Comparison of ENCODE assay signal across 24 cellular contexts in the genomic region with DNA sequence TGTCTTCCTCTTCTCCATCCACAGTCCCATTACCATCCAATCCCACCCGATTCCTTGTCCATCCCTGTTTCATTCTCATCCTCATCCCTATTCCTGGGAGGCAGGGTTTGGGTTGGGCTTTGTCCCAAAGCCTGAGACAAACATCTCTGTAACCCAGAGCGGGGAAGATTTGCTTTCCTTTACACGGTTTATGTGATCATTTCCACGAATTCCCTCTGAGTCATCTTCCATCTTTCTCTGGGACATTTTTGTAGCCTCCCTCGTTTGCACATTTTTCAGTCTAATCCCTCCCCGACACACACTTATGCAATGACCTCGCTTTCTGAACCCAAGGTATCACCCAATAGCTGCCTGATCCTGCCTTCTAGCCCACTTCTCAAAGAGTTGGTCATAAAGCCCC. TPM values are rescaled to one million over a fixed set of nuclear protein-coding genes. Genes with fewer than 3 reads are reported as not detected.
DNase-seq lines count a peak whose midpoint lies in the region; ATAC-seq and TF ChIP-seq lines count a peak whose summit lies in the region.
"Had no signal": no experiment of that assay in that cellular context is flagged by ENCODE, and none has a peak within 500 bp of the region (broad histone marks: within the 10 kb centered on the region; RNA-seq: fewer than 3 reads in every experiment).

No MANE protein-coding gene starts in this region.

- POLR2A ChIA-PET in AG04450 (lab: Yijun Ruan, JAX): no interaction called here

- H3K4me3 ChIP-seq in AG04450 (ENCODE audit: low read depth, low read length) (no peak overlapping the region), brain microvascular endothelial cell (ENCODE audit: low read depth, low read length) (no peak overlapping the region)

- no peaks in the 10 kb centered on the region for H3K9me3 ChIP-seq in AG04450 (ENCODE audit: control insufficient read depth, insufficient read depth, low read length)

- peaks cover 31% of the 10 kb centered on the region for H3K27me3 Mint-ChIP-seq in HFFc6 (ENCODE audit: insufficient read depth)
- peaks cover 25 to 38% of the 10 kb centered on the region in 2 donors for H3K27me3 Mint-ChIP-seq in stimulated activated naive B cell treated with anti-CD40 and anti-IgM and Interleukin-4, amounts not matched to agents 10 μg/mL and 1 μg/mL and 100 μg/mL, for 72 hours

- in situ Hi-C loops in brain microvascular endothelial cell (cut with HindIII; ENCODE audit: low pct_ligation_motif_present, low sequenced_read_pairs): no loop called here

- CTCF ChIA-PET in AG04450 (lab: Charles Lee): interaction anchor here (1.0 kb wide), 1 partner anchor 27 kb away, joined by 3 read pairs; no protein-coding TSS in a partner anchor

- ATAC-seq in HG02973 (IDR thresholded peaks at IDR 0.05; ENCODE audit: unreplicated experiment): no peak
- ATAC-seq in stimulated activated naive B cell treated with anti-CD40 and anti-IgM and Interleukin-4, amounts not matched to agents 10 μg/mL and 1 μg/mL and 100 μg/mL, for 72 hours (replicated peaks): no peak
- ATAC-seq: foreskin keratinocyte, left lobe of liver, sciatic nerve had no signal

- peak; percentile 42 for DNase-seq in AG04450 (ENCODE audit: low read depth, low spot score)
- peak; percentile 27 for DNase-seq in HFFc6
- peak; percentile 12 for DNase-seq in brain microvascular endothelial cell
- peak; percentile 78 for DNase-seq in iris pigment epithelial cell (ENCODE audit: low read depth)
- no peak for DNase-seq in DMS79 (lab: John Stamatoyannopoulos, UW)
- no peak for DNase-seq in NCI-H1930 (lab: John Stamatoyannopoulos, UW)
- no peak for DNase-seq in stimulated activated naive B cell treated with anti-CD40 and anti-IgM and Interleukin-4, amounts not matched to agents 10 μg/mL and 1 μg/mL and 100 μg/mL, for 72 hours
- DNase-seq: activated CD4-positive, alpha-beta memory T cell treated with anti-CD3 and anti-CD28 coated beads, Interleukin-2, amount 10 ng/mL, durations not matched to agents 7 days and 5 days; caudate nucleus; effector CD8-positive, alpha-beta T cell; foreskin keratinocyte; GF-D8; Karpas-422; NCI-H1436 treated with DMSO at 0.1 percent for 48 hours; NCI-H2227 treated with DMSO at 0.1 percent for 48 hours; NK-92 treated with Interleukin-12 subunit alpha and Interleukin-12 subunit beta, amount 100 ng/mL, for 24 hours had no signal

- H3K27me3 ChIP-seq in AG04450 (ENCODE audit: control insufficient read depth, insufficient read depth, low read length): peaks cover 26% of the 10 kb centered on the region
- peaks cover 3% of the 10 kb centered on the region for H3K27me3 ChIP-seq in brain microvascular endothelial cell (replicated peaks)

- no peak overlapping the region for H3K4me3 Mint-ChIP-seq in HFFc6
- H3K4me3 Mint-ChIP-seq in stimulated activated naive B cell treated with anti-CD40 and anti-IgM and Interleukin-4, amounts not matched to agents 10 μg/mL and 1 μg/mL and 100 μg/mL, for 72 hours: no peak overlapping the region
- H3K4me3 Mint-ChIP-seq: activated CD4-positive, alpha-beta memory T cell treated with anti-CD3 and anti-CD28 coated beads, Interleukin-2, amount 10 ng/mL, durations not matched to agents 7 days and 5 days had no signal

- H3K36me3 ChIP-seq in brain microvascular endothelial cell (replicated peaks): no peaks in the 10 kb centered on the region

- TF ChIP-seq CTCF in AG04450 (IDR thresholded peaks at IDR 0.05; ENCODE audit: low read depth, low read length) (no peak), HFFc6 (IDR thresholded peaks at IDR 0.05) (no peak), brain microvascular endothelial cell (IDR thresholded peaks at IDR 0.05; ENCODE audit: low read depth, low read length, missing control alignments) (no peak)

- no peaks in the 10 kb centered on the region for H3K36me3 Mint-ChIP-seq in HFFc6 (ENCODE audit: low read depth)
- H3K36me3 Mint-ChIP-seq in stimulated activated naive B cell treated with anti-CD40 and anti-IgM and Interleukin-4, amounts not matched to agents 10 μg/mL and 1 μg/mL and 100 μg/mL, for 72 hours: no peaks in the 10 kb centered on the region

- peak overlapping the region; percentile 53 for H3K27ac Mint-ChIP-seq in HFFc6
- no peak overlapping the region for H3K27ac Mint-ChIP-seq in stimulated activated naive B cell treated with anti-CD40 and anti-IgM and Interleukin-4, amounts not matched to agents 10 μg/mL and 1 μg/mL and 100 μg/mL, for 72 hours
- H3K27ac Mint-ChIP-seq: activated CD4-positive, alpha-beta memory T cell treated with anti-CD3 and anti-CD28 coated beads, Interleukin-2, amount 10 ng/mL, durations not matched to agents 7 days and 5 days had no signal

- H3K27ac ChIP-seq in AG04450 (ENCODE audit: low read depth, low read length): peak overlapping the region; percentile 57
- H3K27ac ChIP-seq in brain microvascular endothelial cell: no peak overlapping the region
- H3K27ac ChIP-seq: foreskin keratinocyte, HL-60, VCaP had no signal

- H3K4me1 Mint-ChIP-seq in HFFc6 (ENCODE audit: low read depth): peaks cover 9% of the 10 kb centered on the region
- H3K4me1 Mint-ChIP-seq in stimulated activated naive B cell treated with anti-CD40 and anti-IgM and Interleukin-4, amounts not matched to agents 10 μg/mL and 1 μg/mL and 100 μg/mL, for 72 hours: peaks cover 0 to 3% of the 10 kb centered on the region in 2 donors
- H3K4me1 Mint-ChIP-seq: activated CD4-positive, alpha-beta memory T cell treated with anti-CD3 and anti-CD28 coated beads, Interleukin-2, amount 10 ng/mL, durations not matched to agents 7 days and 5 days had no signal

- no peaks in the 10 kb centered on the region for H3K9me3 Mint-ChIP-seq in HFFc6
- peaks cover 0 to 3% of the 10 kb centered on the region in 2 donors for H3K9me3 Mint-ChIP-seq in stimulated activated naive B cell treated with anti-CD40 and anti-IgM and Interleukin-4, amounts not matched to agents 10 μg/mL and 1 μg/mL and 100 μg/mL, for 72 hours
- H3K9me3 Mint-ChIP-seq: activated CD4-positive, alpha-beta memory T cell treated with anti-CD3 and anti-CD28 coated beads, Interleukin-2, amount 10 ng/mL, durations not matched to agents 7 days and 5 days had no signal

RNA-seq across cellular contexts. Expression of a gene that starts 22.8 kb away (rescaled TPM):
- 0.02 TPM in 1 of 2 replicates, not detected in the other for polyA plus RNA-seq in AG04450 (2011; rRNA removed)
- 0.05 TPM in 1 of 2 replicates, not detected in the other for polyA minus RNA-seq in AG04450 (2011; rRNA and poly(A)+ RNA removed)
- not detected for total RNA-seq in HFFc6 (2021; fragmentation: NEBNext Ultra II Directional; extraction: Animal tissue kit (Norgen Biotek cat#: 25700))
- total RNA-seq: H1, osteocyte, temporal lobe had no signal

RNA-seq across cellular contexts. Expression of a gene that starts 23.0 kb away (rescaled TPM):
- not detected in 2 replicates for polyA plus RNA-seq in AG04450 (2011; rRNA removed)
- polyA minus RNA-seq in AG04450 (2011; rRNA and poly(A)+ RNA removed): not detected in 2 replicates
- total RNA-seq in HFFc6 (2021; fragmentation: NEBNext Ultra II Directional; extraction: Animal tissue kit (Norgen Biotek cat#: 25700)): not detected
- total RNA-seq: activated CD4-positive, alpha-beta memory T cell treated with anti-CD3 and anti-CD28 coated beads, Interleukin-2, amount 10 ng/mL, durations not matched to agents 7 days and 5 days; foreskin keratinocyte; H1; left lobe of liver; osteocyte; sciatic nerve; temporal lobe had no signal
- polyA plus RNA-seq: foreskin keratinocyte had no signal

RNA-seq across cellular contexts. Expression of a gene that starts 38.5 kb away (rescaled TPM):
- polyA plus RNA-seq in AG04450 (2011; rRNA removed): not detected in 2 replicates
- not detected in 2 replicates for polyA minus RNA-seq in AG04450 (2011; rRNA and poly(A)+ RNA removed)
- under 1 TPM in 3 of 6 experiments, not detected in 3; 0.09 to 0.31 (median 0.16) TPM for total RNA-seq in HFFc6 (2021; fragmentation: NEBNext Ultra II Directional; extraction: Animal tissue kit (Norgen Biotek cat#: 25700))
- total RNA-seq: activated CD4-positive, alpha-beta memory T cell treated with anti-CD3 and anti-CD28 coated beads, Interleukin-2, amount 10 ng/mL, durations not matched to agents 7 days and 5 days; H1; left lobe of liver; osteocyte had no signal

RNA-seq across cellular contexts. Expression of a gene that starts 38.6 kb away (rescaled TPM):
- polyA plus RNA-seq in AG04450 (2011; rRNA removed): not detected in 2 replicates
- not detected in 2 replicates for polyA minus RNA-seq in AG04450 (2011; rRNA and poly(A)+ RNA removed)
- total RNA-seq in HFFc6 (2021; fragmentation: NEBNext Ultra II Directional; extraction: Animal tissue kit (Norgen Biotek cat#: 25700)): under 1 TPM in 5 of 6 experiments, not detected in 1; 0.02 to 0.26 (median 0.12) TPM
- total RNA-seq: osteocyte, temporal lobe had no signal

Comparison
In these comparisons a context has a peak if more than half of its experiments do, and no peak if none do; other contexts are left out.
1. DNase-seq: peak in AG04450 (single experiment), HFFc6 (single experiment), brain microvascular endothelial cell (single experiment) and iris pigment epithelial cell (single experiment); none in DMS79 (single experiment), NCI-H1930 (0 of 2) and stimulated activated naive B cell treated with anti-CD40 and anti-IgM and Interleukin-4, amounts not matched to agents 10 μg/mL and 1 μg/mL and 100 μg/mL, for 72 hours (single experiment).